Comparison of ENCODE assay signal across 8 cellular contexts in genomic region chr19:49555600-49556411, GRCh38. TPM values are rescaled to one million over a fixed set of nuclear protein-coding genes. Genes with fewer than 3 reads are reported as not detected.
A peak's percentile ranks its signal among the peaks of the same experiment; 100 is the strongest.
DNase-seq lines count a peak whose midpoint lies in the region; ATAC-seq lines count a peak whose summit lies in the region.

No MANE protein-coding gene starts in this region.

- ATAC-seq in activated naive CD8-positive, alpha-beta T cell treated with anti-CD3 and anti-CD28 coated beads, Interleukin-2, amount 50 U/mL, for 24 hours = no peak
- ATAC-seq in left colon = peak; percentile 56
- no peak for ATAC-seq in GM21515 (IDR thresholded peaks at IDR 0.05; ENCODE audit: unreplicated experiment)

- peaks cover 40% of the 10 kb centered on the region for H3K36me3 ChIP-seq in SK-N-MC (ENCODE audit: insufficient read depth, low read length)

- peaks cover 84% of the 10 kb centered on the region for H3K4me1 Mint-ChIP-seq in activated naive CD8-positive, alpha-beta T cell treated with anti-CD3 and anti-CD28 coated beads, Interleukin-2, amount 50 U/mL, for 24 hours

- peak overlapping the region; percentile 54 for H3K27ac Mint-ChIP-seq in activated naive CD8-positive, alpha-beta T cell treated with anti-CD3 and anti-CD28 coated beads, Interleukin-2, amount 50 U/mL, for 24 hours

- H3K27me3 Mint-ChIP-seq in activated naive CD8-positive, alpha-beta T cell treated with anti-CD3 and anti-CD28 coated beads, Interleukin-2, amount 50 U/mL, for 24 hours = no peaks in the 10 kb centered on the region

- peak; percentile 18 for DNase-seq in COLO668 (lab: John Stamatoyannopoulos, UW; ENCODE audit: unreplicated experiment)
- peak; percentile 81 for DNase-seq in SK-N-MC (ENCODE audit: low read depth, low spot score)
- peak; percentile 86 for DNase-seq in activated naive CD8-positive, alpha-beta T cell treated with anti-CD3 and anti-CD28 coated beads, Interleukin-2, amount 50 U/mL, for 24 hours
- peak; percentile 82 to 90 for DNase-seq in left colon
- peak; percentile 88 for DNase-seq in stimulated activated CD8-positive, alpha-beta memory T cell treated with anti-CD3 and anti-CD28 coated beads, Interleukin-4, amount 100 ng/mL, for 48 hours
- no peak for DNase-seq in NCI-H128 (lab: John Stamatoyannopoulos, UW; ENCODE audit: unreplicated experiment)
- DNase-seq in NOMO-1 treated with DMSO at 0.1 percent for 48 hours (lab: John Stamatoyannopoulos, UW; ENCODE audit: unreplicated experiment) = no peak

- peak overlapping the region; percentile 61 for H3K4me3 ChIP-seq in SK-N-MC

- peak overlapping the region; percentile 88 for H3K27ac ChIP-seq in SK-N-MC

- no peak overlapping the region for H3K9ac ChIP-seq in SK-N-MC (ENCODE audit: insufficient read length)

- H3K36me3 Mint-ChIP-seq in activated naive CD8-positive, alpha-beta T cell treated with anti-CD3 and anti-CD28 coated beads, Interleukin-2, amount 50 U/mL, for 24 hours (ENCODE audit: low read depth) = peaks cover 47% of the 10 kb centered on the region

- no peaks in the 10 kb centered on the region for H3K9me3 Mint-ChIP-seq in activated naive CD8-positive, alpha-beta T cell treated with anti-CD3 and anti-CD28 coated beads, Interleukin-2, amount 50 U/mL, for 24 hours

- peak overlapping the region; percentile 73 for H3K4me3 Mint-ChIP-seq in activated naive CD8-positive, alpha-beta T cell treated with anti-CD3 and anti-CD28 coated beads, Interleukin-2, amount 50 U/mL, for 24 hours

- H3K9me3 ChIP-seq in SK-N-MC (ENCODE audit: low read depth, low read length) = no peaks in the 10 kb centered on the region

- intact Hi-C loops in left colon (cut with DNase I, micrococcal nuclease) = no loop called here

RNA-seq across cellular contexts. Expression of gene NOSIP, which starts 24.6 kb away (rescaled TPM):
- 10 to 100 TPM; 62.8 to 66.4 TPM for total RNA-seq in left colon

RNA-seq across cellular contexts. Expression of gene PRRG2, which starts 25.3 kb away (rescaled TPM):
- 10 to 100 TPM; 22.4 to 26.1 TPM for total RNA-seq in left colon

RNA-seq across cellular contexts. Expression of gene RCN3, which starts 28.0 kb away (rescaled TPM):
- total RNA-seq in left colon = 10 to 100 TPM; 18.2 to 21.7 TPM

RNA-seq across cellular contexts. Expression of gene PRR12, which starts 35.2 kb away (rescaled TPM):
- 10 to 100 TPM; 20.5 to 26.4 TPM for total RNA-seq in left colon

RNA-seq across cellular contexts. Expression of gene FCGRT, which starts 43.3 kb away (rescaled TPM):
- 100 to 1,000 TPM; 411 to 508 TPM for total RNA-seq in left colon

Comparison
In these comparisons a context has a peak if more than half of its experiments do, and no peak if none do; other contexts are left out.
1. DNase-seq: peak in COLO668 (single experiment), SK-N-MC (single experiment), activated naive CD8-positive, alpha-beta T cell treated with anti-CD3 and anti-CD28 coated beads, Interleukin-2, amount 50 U/mL, for 24 hours (single experiment), left colon (2 of 2) and stimulated activated CD8-positive, alpha-beta memory T cell treated with anti-CD3 and anti-CD28 coated beads, Interleukin-4, amount 100 ng/mL, for 48 hours (single experiment); none in NCI-H128 (single experiment) and NOMO-1 treated with DMSO at 0.1 percent for 48 hours (single experiment).